ENCODE assay signal across 17 cellular contexts in genomic region chr3:48403533-48404439, GRCh38. TPM values are rescaled to one million over a fixed set of nuclear protein-coding genes. Genes with fewer than 3 reads are reported as not detected.
DNase-seq lines count a peak whose midpoint lies in the region; ATAC-seq and TF ChIP-seq lines count a peak whose summit lies in the region.
"Had no signal": no experiment of that assay in that cellular context is flagged by ENCODE, and none has a peak within 500 bp of the region (broad histone marks: within the 10 kb centered on the region; RNA-seq: fewer than 3 reads in every experiment).

No MANE protein-coding gene starts in this region.

- no peaks in the 10 kb centered on the region for H3K79me2 ChIP-seq in osteoblast (ENCODE audit: insufficient read depth, low read length)

- peak; percentile 9 to 12 for DNase-seq in activated T-cell treated with anti-CD3 and anti-CD28 coated beads, Interleukin-2, amount 50 U/mL, for 48 hours
- DNase-seq in activated T-cell treated with anti-CD3 and anti-CD28 coated beads for 4 hours (no peak), breast epithelium (ENCODE audit: low spot score in 2 of 2) (peak; percentile 20 to 45), osteoblast (ENCODE audit: insufficient read length, low spot score, missing footprints) (peak; percentile 45), upper lobe of left lung (peak in 1 of 2 donors; percentile 32), GOT3 (lab: John Stamatoyannopoulos, UW) (no peak), HPDE6-E6E7 (ENCODE audit: extremely low spot score) (no peak)
- no peak for DNase-seq in stimulated activated CD4-positive, alpha-beta T cell treated with anti-CD3 and anti-CD28 coated beads, Interleukin-1b, Interleukin-23, amount 100 ng/mL, for 48 hours
- DNase-seq: COR-L47; effector memory CD8-positive, alpha-beta T cell; NCI-H146; NCI-H446 treated with DMSO at 0.1 percent for 48 hours; OCI-M1; stimulated activated naive CD4-positive, alpha-beta T cell treated with Interleukin-2 at 50 U/mL for 16 hours had no signal

- H3K4me2 ChIP-seq in osteoblast (ENCODE audit: insufficient read depth, low read length): no peak overlapping the region
- H3K4me2 ChIP-seq: GM23338 had no signal

- TF ChIP-seq CTCF in breast epithelium (IDR thresholded peaks at IDR 0.05) (no peak), osteoblast (IDR thresholded peaks at IDR 0.05; ENCODE audit: extremely low read depth, low read depth, low read length) (no peak), upper lobe of left lung (IDR thresholded peaks at IDR 0.05) (no peak)

- no peak for TF ChIP-seq EP300 in upper lobe of left lung (IDR thresholded peaks at IDR 0.05)

- H3K36me3 ChIP-seq in breast epithelium (no peaks in the 10 kb centered on the region), osteoblast (ENCODE audit: insufficient read depth, low read length) (no peaks in the 10 kb centered on the region), upper lobe of left lung (peaks cover 4 to 49% (median 28%) of the 10 kb centered on the region in 4 donors)

- no peaks in the 10 kb centered on the region for H4K20me1 ChIP-seq in osteoblast (ENCODE audit: insufficient read depth, low read length)

- peaks cover 4 to 17% of the 10 kb centered on the region in 2 donors for H3K4me1 ChIP-seq in breast epithelium
- peaks cover 11% of the 10 kb centered on the region for H3K4me1 ChIP-seq in osteoblast (ENCODE audit: insufficient read depth, low read length)
- H3K4me1 ChIP-seq in upper lobe of left lung: no peaks in the 10 kb centered on the region

- peak overlapping the region; percentile 90 to 93 for H3K27ac ChIP-seq in breast epithelium
- H3K27ac ChIP-seq in osteoblast (ENCODE audit: low read depth, low read length): no peak overlapping the region
- peak overlapping the region in 3 of 4 donors; percentile 7 to 75 (median 59) for H3K27ac ChIP-seq in upper lobe of left lung

- H3K9me3 ChIP-seq in breast epithelium (no peaks in the 10 kb centered on the region), osteoblast (ENCODE audit: low read depth, low read length) (no peaks in the 10 kb centered on the region), upper lobe of left lung (no peaks in the 10 kb centered on the region)
- H3K9me3 ChIP-seq: body of pancreas had no signal

- no peak for TF ChIP-seq POLR2A in breast epithelium (IDR thresholded peaks at IDR 0.05)
- no peak for TF ChIP-seq POLR2A in upper lobe of left lung (IDR thresholded peaks at IDR 0.05)

- ATAC-seq in upper lobe of left lung (ENCODE audit: low FRiP score in 2 of 2): no peak
- ATAC-seq: body of pancreas; effector memory CD8-positive, alpha-beta T cell; GM23338; right cardiac atrium had no signal

- H2AFZ ChIP-seq in osteoblast (ENCODE audit: low read length): no peak overlapping the region
- H2AFZ ChIP-seq: GM23338 had no signal

- 88 to 89% methylated on average over 3 to 15 of the region's 15 CpGs for WGBS in upper lobe of left lung, 2 donors

- H3K4me3 ChIP-seq in breast epithelium (no peak overlapping the region), osteoblast (ENCODE audit: insufficient read depth, low read length) (no peak overlapping the region), upper lobe of left lung (no peak overlapping the region)
- H3K4me3 ChIP-seq: body of pancreas, GM23338 had no signal

- intact Hi-C loops in breast epithelium (cut with DNase I; ENCODE audit: low total_unique reads): no loop called here

- H3K27me3 ChIP-seq in breast epithelium: no peaks in the 10 kb centered on the region
- H3K27me3 ChIP-seq in osteoblast (ENCODE audit: insufficient read depth, low read length): peaks cover 12% of the 10 kb centered on the region
- H3K27me3 ChIP-seq in upper lobe of left lung: no peaks in the 10 kb centered on the region
- H3K27me3 ChIP-seq: body of pancreas had no signal

RNA-seq across cellular contexts. Expression of gene PLXNB1, which starts 26.1 kb away (rescaled TPM):
- total RNA-seq in breast epithelium: 100 to 1,000 TPM in 2 of 3 donors, 10 to 100 TPM in 1; 60.2 to 182 (median 148) TPM
- total RNA-seq in osteoblast: 23.3 and 33.7 TPM in 2 replicates
- 100 to 1,000 TPM in 4 of 6 donors, 10 to 100 TPM in 2; 91.2 to 588 (median 123) TPM for total RNA-seq in upper lobe of left lung

RNA-seq across cellular contexts. Expression of gene FBXW12, which starts 31.8 kb away (rescaled TPM):
- under 1 TPM in 2 of 3 donors, not detected in 1; 0.32 to 0.66 TPM for total RNA-seq in breast epithelium
- total RNA-seq in osteoblast: not detected in 2 replicates
- not detected for total RNA-seq in upper lobe of left lung
- total RNA-seq: GM23338, right cardiac atrium had no signal

RNA-seq across cellular contexts. Expression of gene CCDC51, which starts 36.1 kb away (rescaled TPM):
- total RNA-seq in breast epithelium (10 to 100 TPM; 12.5 to 14.7 (median 13.9) TPM), osteoblast (13.3 and 17.4 TPM in 2 replicates), upper lobe of left lung (10 to 100 TPM in 5 of 6 donors, 1 to 10 TPM in 1; 6.3 to 18.2 (median 13.2) TPM)

RNA-seq across cellular contexts. Expression of gene TMA7, which starts 36.3 kb away (rescaled TPM):
- total RNA-seq in breast epithelium (100 to 1,000 TPM; 270 to 343 (median 333) TPM), osteoblast (128 and 135 TPM in 2 replicates), upper lobe of left lung (100 to 1,000 TPM; 115 to 282 (median 163) TPM)

RNA-seq across cellular contexts. Expression of gene ATRIP, which starts 42.8 kb away (rescaled TPM):
- total RNA-seq in breast epithelium: 1 to 10 TPM; 8.2 to 8.6 (median 8.2) TPM
- 5.0 and 5.1 TPM in 2 replicates for total RNA-seq in osteoblast
- 10 to 100 TPM in 1 of 6 donors, 1 to 10 TPM in 5; 5.1 to 10.5 (median 6.5) TPM for total RNA-seq in upper lobe of left lung

Comparison
In these comparisons a context has a peak if more than half of its experiments do, and no peak if none do; other contexts are left out.
1. DNase-seq: peak in activated T-cell treated with anti-CD3 and anti-CD28 coated beads, Interleukin-2, amount 50 U/mL, for 48 hours (2 of 2), breast epithelium (2 of 2) and osteoblast (single experiment); none in activated T-cell treated with anti-CD3 and anti-CD28 coated beads for 4 hours (single experiment), GOT3 (single experiment), stimulated activated CD4-positive, alpha-beta T cell treated with anti-CD3 and anti-CD28 coated beads, Interleukin-1b, Interleukin-23, amount 100 ng/mL, for 48 hours (single experiment) and HPDE6-E6E7 (single experiment).